In genomic region chr11:6251120-6251733, GRCh38 we compare ENCODE assay signal across 1 cellular context.
TF ChIP-seq lines count a peak whose summit lies in the region.

No MANE protein-coding gene starts in this region.

TF ChIP-seq in IMR-90, 13 proteins besides CTCF, POLR2A, EP300 and RAD21:
- TF ChIP-seq ELK1 (IDR thresholded peaks at IDR 0.05; ENCODE audit: borderline replicate concordance, low read depth, low read length) (no peak), MAFK (IDR thresholded peaks at IDR 0.05; ENCODE audit: low read depth, low read length) (no peak), SMC3 (IDR thresholded peaks at IDR 0.05; ENCODE audit: low read depth, low read length) (peak; percentile 84)
TF ChIP-seq in IMR-90: peak in this region for 1.
